In the genomic region with DNA sequence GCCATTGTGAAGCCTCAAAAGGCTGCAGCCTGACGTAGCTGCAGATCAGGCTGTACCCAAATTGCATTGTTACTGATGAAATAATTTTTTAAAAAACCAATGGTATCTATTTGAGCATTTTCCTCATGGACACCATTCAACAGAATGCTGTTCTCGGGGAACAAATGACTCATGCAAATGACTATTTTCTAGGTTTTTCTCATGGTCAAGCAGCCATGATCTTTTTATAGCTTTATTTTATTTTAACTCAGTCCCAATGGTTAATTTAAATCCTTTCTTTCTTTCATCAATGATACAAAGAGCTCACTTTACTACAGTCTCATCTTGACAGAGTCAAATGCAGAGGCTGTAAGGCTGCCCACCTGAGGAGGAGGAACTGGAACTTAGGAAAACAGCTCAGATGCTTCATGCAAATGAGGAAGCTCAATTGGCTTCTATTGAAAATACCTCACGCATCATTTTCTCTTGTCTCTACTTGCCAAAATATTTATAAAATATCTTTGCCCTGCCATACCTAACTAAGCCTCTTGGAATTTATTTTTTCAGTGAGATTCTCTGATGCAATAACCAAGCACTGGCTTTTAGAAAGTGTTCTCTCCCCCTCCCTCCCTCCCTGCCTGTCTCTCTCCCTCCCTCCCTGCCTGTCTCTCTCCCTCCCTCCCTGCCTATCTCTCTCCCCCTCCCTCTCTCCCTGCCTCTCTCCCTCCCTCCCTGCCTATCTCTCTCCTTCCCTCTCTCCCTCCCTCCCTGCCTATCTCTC, we compare ENCODE assay signal across 8 cellular contexts.
DNase-seq lines count a peak whose midpoint lies in the region; ATAC-seq, FAIRE-seq and TF ChIP-seq lines count a peak whose summit lies in the region.

No MANE protein-coding gene starts in this region.

- no peak for FAIRE-seq in frontal cortex (lab: Jason Lieb, UNC)

- DNase-seq in astrocyte of the spinal cord (ENCODE audit: low read depth, low spot score) = peak; percentile 61
- no peak for DNase-seq in omental fat pad (ENCODE audit: low spot score)
- no peak for DNase-seq in SW480 (ENCODE audit: low spot score)
- no peak for DNase-seq in NCI-H748 treated with DMSO at 0.1 percent for 48 hours (lab: John Stamatoyannopoulos, UW)
- DNase-seq in iPS-NIHi11 (ENCODE audit: low spot score) = no peak
- DNase-seq in frontal cortex (ENCODE audit: low spot score in 2 of 2) = no peak

- TF ChIP-seq CTCF in astrocyte of the spinal cord (IDR thresholded peaks at IDR 0.05; ENCODE audit: low read depth, low read length) (no peak), omental fat pad (IDR thresholded peaks at IDR 0.05) (no peak)

- H3K4me3 ChIP-seq in astrocyte of the spinal cord (ENCODE audit: low read depth, low read length) = no peak overlapping the region

- in situ Hi-C loops in astrocyte of the spinal cord (cut with HindIII; ENCODE audit: low sequenced_read_pairs) = no loop called here

- peak; percentile 47 for ATAC-seq in GM18870 (IDR thresholded peaks at IDR 0.05; ENCODE audit: unreplicated experiment)
- ATAC-seq in HG02884 (IDR thresholded peaks at IDR 0.05; ENCODE audit: unreplicated experiment) = peak; percentile 41
- ATAC-seq in omental fat pad (ENCODE audit: low FRiP score) = peak; percentile 60
